8 cellular contexts compared by ENCODE assay signal in the genomic region with DNA sequence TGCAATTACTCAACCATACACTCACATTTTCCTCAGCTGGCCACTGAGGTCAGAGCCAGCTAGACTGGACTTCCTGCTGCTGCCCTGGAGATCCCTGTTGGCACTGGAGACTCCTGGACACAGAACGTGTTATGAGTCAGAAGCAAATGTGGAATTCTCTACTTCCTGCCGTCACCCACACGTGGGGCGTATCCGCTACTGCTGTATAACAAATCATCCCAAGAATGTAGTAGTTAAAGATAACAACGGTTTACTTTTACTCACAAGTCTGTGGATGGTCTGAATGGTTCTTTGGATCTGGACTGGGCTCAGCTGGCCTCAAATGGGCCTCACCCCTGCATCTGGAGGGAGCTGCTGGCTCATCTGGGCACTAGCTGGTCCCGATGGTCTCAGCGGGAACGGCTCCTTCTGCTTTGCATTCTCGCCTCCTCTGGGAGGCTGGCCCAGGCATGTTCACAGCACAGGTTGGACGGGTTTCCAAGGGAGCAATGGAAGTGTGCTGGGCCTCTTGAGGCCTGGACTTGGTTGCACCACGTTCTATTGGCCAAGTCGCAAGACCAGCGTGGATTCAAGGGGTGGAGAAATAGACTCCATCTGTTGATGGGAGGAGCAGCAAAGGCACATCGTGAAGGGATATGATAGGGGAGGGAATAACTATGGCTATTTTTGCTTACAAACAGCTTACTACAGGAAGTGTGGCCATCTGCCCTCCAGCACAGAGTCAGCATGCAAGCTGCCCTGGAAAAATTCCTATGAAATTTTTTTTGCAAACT.
A peak's percentile ranks its signal among the peaks of the same experiment; 100 is the strongest.
DNase-seq lines count a peak whose midpoint lies in the region; ATAC-seq, FAIRE-seq and TF ChIP-seq lines count a peak whose summit lies in the region.

No MANE protein-coding gene starts in this region.

- no peak overlapping the region for H3K9ac ChIP-seq in mucosa of rectum (ENCODE audit: low read depth in 1 of 2, low read length in 2 of 2)

- DNase-seq in AG04450 (ENCODE audit: low read depth, low spot score) (peak; percentile 89), NCI-H2171 (lab: John Stamatoyannopoulos, UW) (peak; percentile 40), epithelial cell of prostate (ENCODE audit: low read depth, low spot score) (peak; percentile 82), NCI-H146 treated with DMSO at 0.1 percent for 48 hours (lab: John Stamatoyannopoulos, UW; ENCODE audit: unreplicated experiment) (no peak), frontal cortex (ENCODE audit: low spot score in 2 of 2) (no peak)

- no peak for FAIRE-seq in frontal cortex (lab: Jason Lieb, UNC)

- H3K4me3 ChIP-seq in AG04450 (ENCODE audit: low read depth, low read length): no peak overlapping the region
- H3K4me3 ChIP-seq in mucosa of rectum (ENCODE audit: low read length in 2 of 2): no peak overlapping the region

- H3K9me3 ChIP-seq in AG04450 (ENCODE audit: control insufficient read depth, insufficient read depth, low read length) (peaks cover 15% of the 10 kb centered on the region), mucosa of rectum (ENCODE audit: control insufficient read depth in 2 of 2, low read length in 2 of 2) (no peaks in the 10 kb centered on the region)

- H3K27ac ChIP-seq in AG04450 (ENCODE audit: low read depth, low read length) (peak overlapping the region; percentile 87), epithelial cell of prostate (peak overlapping the region; percentile 98), mucosa of rectum (ENCODE audit: low read depth in 2 of 2, low read length in 2 of 2) (peak overlapping the region; percentile 74)

- CTCF ChIA-PET in AG04450 (lab: Charles Lee): interaction anchor here (0.8 kb wide), 1 partner anchor 168 kb away, joined by 3 read pairs; the partner anchor contains the start of gene RRBP1

- POLR2A ChIA-PET in AG04450 (lab: Yijun Ruan, JAX): interaction anchor here (1.6 to 2.5 kb wide), 3 partner anchors 14 to 168 kb away, joined by 5 to 8 read pairs (median 7); partner anchors contain the start of gene RRBP1

- ATAC-seq in HG03095 (IDR thresholded peaks at IDR 0.05; ENCODE audit: unreplicated experiment) (no peak), GM19328 (IDR thresholded peaks at IDR 0.05; ENCODE audit: unreplicated experiment) (no peak)

- no peaks in the 10 kb centered on the region for H3K36me3 ChIP-seq in mucosa of rectum (ENCODE audit: control insufficient read depth in 2 of 2, insufficient read depth in 2 of 2, low read length in 2 of 2)

- H3K27me3 ChIP-seq in AG04450 (ENCODE audit: control insufficient read depth, insufficient read depth, low read length): no peaks in the 10 kb centered on the region
- H3K27me3 ChIP-seq in mucosa of rectum (ENCODE audit: control insufficient read depth in 2 of 2, insufficient read depth in 2 of 2, low read length in 2 of 2): no peaks in the 10 kb centered on the region

- no peak for TF ChIP-seq CTCF in AG04450 (IDR thresholded peaks at IDR 0.05; ENCODE audit: low read depth, low read length)

- peaks cover 13 to 27% of the 10 kb centered on the region in 2 donors for H3K4me1 ChIP-seq in mucosa of rectum (ENCODE audit: control insufficient read depth in 2 of 2, insufficient read depth in 2 of 2, low read length in 2 of 2)

Comparison
In these comparisons a context has a peak if more than half of its experiments do, and no peak if none do; other contexts are left out.
1. DNase-seq: peak in AG04450 (single experiment), NCI-H2171 (single experiment) and epithelial cell of prostate (single experiment); none in NCI-H146 treated with DMSO at 0.1 percent for 48 hours (single experiment) and frontal cortex (0 of 2).
2. Peak in every context shown above with its lines, with median percentiles within 50 percentile points of each other: H3K27ac ChIP-seq.